Comparison of ENCODE assay signal across 27 cellular contexts in genomic region chr7:80773787-80774508, GRCh38.
DNase-seq lines count a peak whose midpoint lies in the region; ATAC-seq, FAIRE-seq and TF ChIP-seq lines count a peak whose summit lies in the region.
"Had no signal": no experiment of that assay in that cellular context is flagged by ENCODE, and none has a peak within 500 bp of the region (broad histone marks: within the 10 kb centered on the region; RNA-seq: fewer than 3 reads in every experiment).

No MANE protein-coding gene starts in this region.

- H3K27me3 ChIP-seq in bronchial epithelial cell (ENCODE audit: control insufficient read depth, insufficient read depth, low read length) (no peaks in the 10 kb centered on the region), muscle layer of colon (ENCODE audit: control insufficient read depth in 1 of 2, insufficient read depth in 2 of 2, low read length in 2 of 2) (no peaks in the 10 kb centered on the region), Caco-2 (replicated peaks; ENCODE audit: control insufficient read depth, insufficient read depth, low read length) (no peaks in the 10 kb centered on the region)
- H3K27me3 ChIP-seq: upper lobe of right lung had no signal

- FAIRE-seq in D721Med (lab: Jason Lieb, UNC) (peak; percentile 82), bronchial epithelial cell (lab: Jason Lieb, UNC) (no peak)
- FAIRE-seq: astrocyte had no signal

- peaks cover 7% of the 10 kb centered on the region for H3K36me3 ChIP-seq in bronchial epithelial cell (ENCODE audit: control insufficient read depth, insufficient read depth, low read length)
- H3K36me3 ChIP-seq in muscle layer of colon (ENCODE audit: insufficient read depth, low read length), result no peaks in the 10 kb centered on the region
- no peaks in the 10 kb centered on the region for H3K36me3 ChIP-seq in Caco-2 (ENCODE audit: control insufficient read depth, insufficient read depth, low read length)
- H3K36me3 ChIP-seq: upper lobe of right lung had no signal

- no peaks in the 10 kb centered on the region for H3K9me3 Mint-ChIP-seq in Caco-2 (ENCODE audit: unreplicated experiment)
- H3K9me3 Mint-ChIP-seq in activated naive CD8-positive, alpha-beta T cell treated with anti-CD3 and anti-CD28 coated beads, Interleukin-2, amount 50 U/mL, for 24 hours, result no peaks in the 10 kb centered on the region
- H3K9me3 Mint-ChIP-seq: neural crest cell had no signal

- H3K9me3 ChIP-seq in muscle layer of colon (ENCODE audit: low read length), result no peaks in the 10 kb centered on the region
- H3K9me3 ChIP-seq in Caco-2, result no peaks in the 10 kb centered on the region
- H3K9me3 ChIP-seq: upper lobe of right lung had no signal

- peak overlapping the region; percentile 10 for H3K27ac ChIP-seq in muscle layer of colon (ENCODE audit: low read depth, low read length)
- H3K27ac ChIP-seq: GM23248, upper lobe of right lung had no signal

- H3K4me3 ChIP-seq in bronchial epithelial cell (ENCODE audit: low read depth, low read length) (no peak overlapping the region), muscle layer of colon (ENCODE audit: low read depth in 1 of 2, low read length in 2 of 2) (no peak overlapping the region), Caco-2 (ENCODE audit: low read depth, low read length) (no peak overlapping the region)
- H3K4me3 ChIP-seq: GM23248, upper lobe of right lung had no signal

- CTCF ChIA-PET in Caco-2 (lab: Charles Lee), result no interaction called here

- DNase-seq in NCI-H2227 (lab: John Stamatoyannopoulos, UW; ENCODE audit: unreplicated experiment), result peak; percentile 10
- no peak for DNase-seq in NCI-H2227 treated with DMSO at 0.1 percent for 48 hours (lab: John Stamatoyannopoulos, UW)
- DNase-seq in D721Med (ENCODE audit: insufficient read length, low spot score), result no peak
- DNase-seq in bronchial epithelial cell (ENCODE audit: low read depth), result peak; percentile 27
- DNase-seq in Caco-2, result no peak
- DNase-seq in activated naive CD8-positive, alpha-beta T cell treated with anti-CD3 and anti-CD28 coated beads, Interleukin-2, amount 50 U/mL, for 24 hours, result no peak
- DNase-seq in G401 (ENCODE audit: low spot score), result no peak
- DNase-seq: activated CD4-positive, alpha-beta T cell treated with anti-CD3 and anti-CD28 coated beads, Interleukin-2, amount 50 U/mL, for 48 hours; activated CD4-positive, CD25-positive, alpha-beta regulatory T cell; activated CD8-positive, alpha-beta memory T cell treated with anti-CD3 and anti-CD28 coated beads, Interleukin-2, amount 50 U/mL, for 4 hours; CD8-positive, alpha-beta memory T cell; cerebellar nuclear complex; foreskin melanocyte; GF-D8; GM23248; hippocampal formation; IMR-90; NCI-H1417 treated with DMSO at 0.1 percent for 48 hours; NCI-H2107; NCI-H524; posterior cingulate gyrus; SW 1271; upper lobe of right lung had no signal

- H3K27ac Mint-ChIP-seq in Caco-2 (ENCODE audit: unreplicated experiment), result no peak overlapping the region
- no peak overlapping the region for H3K27ac Mint-ChIP-seq in activated naive CD8-positive, alpha-beta T cell treated with anti-CD3 and anti-CD28 coated beads, Interleukin-2, amount 50 U/mL, for 24 hours
- H3K27ac Mint-ChIP-seq: activated naive CD8-positive, alpha-beta T cell; CD8-positive, alpha-beta memory T cell had no signal

- no peak for TF ChIP-seq CTCF in D721Med (IDR thresholded peaks at IDR 0.05; ENCODE audit: insufficient read depth, missing control alignments)
- no peak for TF ChIP-seq CTCF in bronchial epithelial cell (IDR thresholded peaks at IDR 0.05; ENCODE audit: insufficient read depth, low read length, severe bottlenecking)
- TF ChIP-seq CTCF in Caco-2 (IDR thresholded peaks at IDR 0.05; ENCODE audit: insufficient read depth in 1 of 2, low read depth in 1 of 2, low read length in 1 of 2, severe bottlenecking in 1 of 2, unreplicated experiment in 1 of 2), result no peak

- no TSS peak for BruUV-seq in Caco-2 (replicated peaks; lab: Mats Ljungman, UMichigan)

- intact Hi-C loops in Caco-2 (cut with micrococcal nuclease; ENCODE audit: unreplicated experiment), result loop anchor here (5.0 kb wide), 1 partner anchor 383 kb away; no protein-coding TSS in a partner anchor

- no peak for ATAC-seq in activated naive CD8-positive, alpha-beta T cell treated with anti-CD3 and anti-CD28 coated beads, Interleukin-2, amount 50 U/mL, for 24 hours
- ATAC-seq: upper lobe of right lung had no signal

- POLR2A ChIA-PET in Caco-2 (lab: Charles Lee), result no interaction called here

- H3K36me3 Mint-ChIP-seq in Caco-2 (ENCODE audit: insufficient read depth, unreplicated experiment), result peaks cover 4% of the 10 kb centered on the region
- H3K36me3 Mint-ChIP-seq in activated naive CD8-positive, alpha-beta T cell treated with anti-CD3 and anti-CD28 coated beads, Interleukin-2, amount 50 U/mL, for 24 hours (ENCODE audit: low read depth), result no peaks in the 10 kb centered on the region
- H3K36me3 Mint-ChIP-seq: activated naive CD8-positive, alpha-beta T cell; CD8-positive, alpha-beta memory T cell had no signal

- peaks cover 26% of the 10 kb centered on the region for H3K4me1 Mint-ChIP-seq in Caco-2 (ENCODE audit: low read depth, unreplicated experiment)
- no peaks in the 10 kb centered on the region for H3K4me1 Mint-ChIP-seq in activated naive CD8-positive, alpha-beta T cell treated with anti-CD3 and anti-CD28 coated beads, Interleukin-2, amount 50 U/mL, for 24 hours
- H3K4me1 Mint-ChIP-seq: CD8-positive, alpha-beta memory T cell had no signal

- in situ Hi-C loops in G401 (cut with HindIII; ENCODE audit: low sequenced_read_pairs), result no loop called here

- no peaks in the 10 kb centered on the region for H3K27me3 Mint-ChIP-seq in Caco-2 (ENCODE audit: insufficient read depth, unreplicated experiment)
- no peaks in the 10 kb centered on the region for H3K27me3 Mint-ChIP-seq in activated naive CD8-positive, alpha-beta T cell treated with anti-CD3 and anti-CD28 coated beads, Interleukin-2, amount 50 U/mL, for 24 hours
- H3K27me3 Mint-ChIP-seq: activated naive CD8-positive, alpha-beta T cell; CD8-positive, alpha-beta memory T cell had no signal

- H3K4me1 ChIP-seq in muscle layer of colon (ENCODE audit: insufficient read depth, low read length) (peaks cover 59% of the 10 kb centered on the region), Caco-2 (peaks cover 19% of the 10 kb centered on the region)
- H3K4me1 ChIP-seq: upper lobe of right lung had no signal

- H3K9ac ChIP-seq in muscle layer of colon (ENCODE audit: low read length), result no peak overlapping the region
- H3K9ac ChIP-seq: GM23248 had no signal

- no peak overlapping the region for H3K4me3 Mint-ChIP-seq in Caco-2 (ENCODE audit: unreplicated experiment)
- no peak overlapping the region for H3K4me3 Mint-ChIP-seq in activated naive CD8-positive, alpha-beta T cell treated with anti-CD3 and anti-CD28 coated beads, Interleukin-2, amount 50 U/mL, for 24 hours
- H3K4me3 Mint-ChIP-seq: activated naive CD8-positive, alpha-beta T cell; CD8-positive, alpha-beta memory T cell; neural crest cell had no signal

Comparison
In these comparisons a context has a peak if more than half of its experiments do, and no peak if none do; other contexts are left out.
1. DNase-seq: peak in NCI-H2227 (single experiment) and bronchial epithelial cell (single experiment); none in NCI-H2227 treated with DMSO at 0.1 percent for 48 hours (single experiment), D721Med (single experiment), Caco-2 (0 of 2), activated naive CD8-positive, alpha-beta T cell treated with anti-CD3 and anti-CD28 coated beads, Interleukin-2, amount 50 U/mL, for 24 hours (single experiment) and G401 (single experiment).